In genomic region chr13:33472446-33472845, GRCh38 we compare ENCODE assay signal across 16 cellular contexts.
DNase-seq lines count a peak whose midpoint lies in the region; ATAC-seq, FAIRE-seq and TF ChIP-seq lines count a peak whose summit lies in the region.
"Had no signal": no experiment of that assay in that cellular context is flagged by ENCODE, and none has a peak within 500 bp of the region (broad histone marks: within the 10 kb centered on the region; RNA-seq: fewer than 3 reads in every experiment).

No MANE protein-coding gene starts in this region.

- dilution Hi-C loops in IMR-90 (cut with HindIII; ENCODE audit: low sequenced_read_pairs, unreplicated experiment) = no loop called here

- TF ChIP-seq EP300 in H1 (IDR thresholded peaks at IDR 0.05; ENCODE audit: borderline replicate concordance in 1 of 2, low read depth in 2 of 2, low read length in 2 of 2) = no peak

- H4K20me1 ChIP-seq in IMR-90 (ENCODE audit: insufficient read depth, low read length) = no peaks in the 10 kb centered on the region
- no peaks in the 10 kb centered on the region for H4K20me1 ChIP-seq in H1 (replicated peaks in 1 of 2; ENCODE audit: control insufficient read depth in 1 of 2, insufficient read depth in 2 of 2, low read length in 2 of 2)
- H4K20me1 ChIP-seq: BLaER1 treated with 17β-estradiol and CSF1 and Interleukin-3, amounts not matched to agents 10 nM and 100 nM had no signal

- H3K4me3 ChIP-seq in IMR-90 (ENCODE audit: insufficient read depth, low read depth, low read length) = no peak overlapping the region
- H3K4me3 ChIP-seq in SK-N-MC = no peak overlapping the region
- no peak overlapping the region for H3K4me3 ChIP-seq in H1 (ENCODE audit: extremely low read depth in 1 of 4, insufficient read depth in 2 of 4, low read depth in 3 of 4, low read length in 4 of 4)
- no peak overlapping the region for H3K4me3 ChIP-seq in H7 (ENCODE audit: insufficient read depth, low read depth, low read length)
- H3K4me3 ChIP-seq: BLaER1 treated with 17β-estradiol and CSF1 and Interleukin-3, amounts not matched to agents 10 nM and 100 nM; GM12878 had no signal

- peak overlapping the region in 1 of 2 experiments; percentile 51; a peak in 1 of 4 replicates for H4K8ac ChIP-seq in IMR-90 (ENCODE audit: low read depth in 2 of 2, low read length in 2 of 2)
- no peak overlapping the region for H4K8ac ChIP-seq in H1 (ENCODE audit: extremely low read depth, insufficient read depth, low read length)

- H2AK5ac ChIP-seq in IMR-90 (ENCODE audit: low read depth, low read length) (no peak overlapping the region), H1 (ENCODE audit: low read depth, low read length) (no peak overlapping the region)

- no peak overlapping the region for H2AK9ac ChIP-seq in IMR-90 (replicated peaks; ENCODE audit: low read depth, low read length, poor library complexity)

- H3K4me1 ChIP-seq in IMR-90 (ENCODE audit: control insufficient read depth, insufficient read depth, low read length) (no peaks in the 10 kb centered on the region), H1 (replicated peaks in 1 of 4; ENCODE audit: control insufficient read depth in 3 of 4, insufficient read depth in 4 of 4, low read length in 3 of 4) (no peaks in the 10 kb centered on the region; a peak in 1 of 7 replicates), foreskin keratinocyte (peaks cover 18% of the 10 kb centered on the region)
- H3K4me1 ChIP-seq: BLaER1 treated with 17β-estradiol and CSF1 and Interleukin-3, amounts not matched to agents 10 nM and 100 nM had no signal

- H3K36me3 Mint-ChIP-seq in natural killer cell (no peaks in the 10 kb centered on the region), chondrocyte (ENCODE audit: low read depth) (peaks cover under 1% of the 10 kb centered on the region)
- H3K36me3 Mint-ChIP-seq: CD8-positive, alpha-beta T cell had no signal

- TF ChIP-seq RAD21 in IMR-90 (IDR thresholded peaks at IDR 0.05; ENCODE audit: low read length) (no peak), H1 (IDR thresholded peaks at IDR 0.05 in 1 of 2, conservative IDR thresholded peaks at IDR 0.05 in 1 of 2; ENCODE audit: low read depth in 2 of 2, low read length in 2 of 2) (no peak)

- H3K9ac ChIP-seq in IMR-90 (ENCODE audit: low read depth, low read length) (no peak overlapping the region), SK-N-MC (ENCODE audit: insufficient read length) (no peak overlapping the region), H1 (replicated peaks in 1 of 4; ENCODE audit: extremely low read depth in 1 of 4, low read depth in 3 of 4, low read length in 3 of 4) (no peak overlapping the region)
- H3K9ac ChIP-seq: BLaER1 treated with 17β-estradiol and CSF1 and Interleukin-3, amounts not matched to agents 10 nM and 100 nM had no signal

- H3K18ac ChIP-seq in IMR-90 (ENCODE audit: low read depth, low read length) = no peak overlapping the region
- H3K18ac ChIP-seq in H1 (ENCODE audit: extremely low read depth, low read length) = no peak overlapping the region

- H3K27me3 Mint-ChIP-seq in natural killer cell (ENCODE audit: low read depth in 2 of 2) = no peaks in the 10 kb centered on the region
- H3K27me3 Mint-ChIP-seq in chondrocyte (ENCODE audit: low read depth) = no peaks in the 10 kb centered on the region

- ATAC-seq in IMR-90 (ENCODE audit: low read depth) = no peak
- peak; percentile 97 for ATAC-seq in foreskin keratinocyte
- no peak for ATAC-seq in natural killer cell
- ATAC-seq: CD8-positive, alpha-beta T cell; GM12878; HepG2 had no signal

- H3K23ac ChIP-seq in IMR-90 (ENCODE audit: low read depth, low read length) (no peak overlapping the region), H1 (ENCODE audit: insufficient read length) (no peak overlapping the region)

- H2BK20ac ChIP-seq in IMR-90 (ENCODE audit: low read depth, low read length) (no peak overlapping the region), H1 (ENCODE audit: low read length) (no peak overlapping the region)

- H3K14ac ChIP-seq in IMR-90 (replicated peaks; ENCODE audit: low read depth, low read length) = 0 out of 2 replicates have a peak overlapping the region, but pooled peaks have one; percentile 35
- no peak overlapping the region for H3K14ac ChIP-seq in H1 (ENCODE audit: insufficient read length)

- no peaks in the 10 kb centered on the region for H3K9me1 ChIP-seq in IMR-90 (ENCODE audit: insufficient read depth, low read length)

- H2BK5ac ChIP-seq in IMR-90 (ENCODE audit: low read depth, low read length, poor library complexity, severe bottlenecking) (no peak overlapping the region), H1 (ENCODE audit: low read depth, low read length) (no peak overlapping the region)

- H3K27ac Mint-ChIP-seq in natural killer cell (no peak overlapping the region), chondrocyte (ENCODE audit: unreplicated experiment) (no peak overlapping the region)
- H3K27ac Mint-ChIP-seq: B cell; CD8-positive, alpha-beta T cell had no signal

- H3K27ac ChIP-seq in IMR-90 (ENCODE audit: insufficient read depth, low read length) = no peak overlapping the region
- H3K27ac ChIP-seq in SK-N-MC = 0 out of 2 replicates have a peak overlapping the region, but pooled peaks have one; percentile 10
- no peak overlapping the region for H3K27ac ChIP-seq in H1 (ENCODE audit: low read depth, low read length)
- H3K27ac ChIP-seq in foreskin keratinocyte = no peak overlapping the region
- H3K27ac ChIP-seq: BLaER1 treated with 17β-estradiol and CSF1 and Interleukin-3, amounts not matched to agents 10 nM and 100 nM had no signal

- no CpG with 5 or more reads among the region's 3 CpGs for WGBS in IMR-90 (ENCODE audit: extremely low coverage in 2 of 2, insufficient read length in 1 of 2), 2 experiments
- 90% methylated on average over 3 of the region's 3 CpGs; no CpG with 5 or more reads in 1 of the 2 experiments for WGBS in H1 (ENCODE audit: extremely low coverage in 1 of 2, insufficient coverage in 1 of 2, insufficient read length in 1 of 2, insufficient replicate concordance in 2 of 2, low coverage in 1 of 2, low lambda C conversion rate in 2 of 2, missing lambda C conversion rate in 1 of 2), 2 experiments

- H3K9me3 ChIP-seq in IMR-90 (ENCODE audit: control insufficient read depth, insufficient read depth, low read length) = peaks cover 4% of the 10 kb centered on the region; the same call in 1 of the 2 replicates
- H3K9me3 ChIP-seq in SK-N-MC (ENCODE audit: low read depth, low read length) = no peaks in the 10 kb centered on the region
- H3K9me3 ChIP-seq in H1 (ENCODE audit: insufficient read depth in 2 of 2, low read depth in 1 of 2, low read length in 1 of 2) = peaks cover 0 to 5% of the 10 kb centered on the region in 2 experiments; a peak in 2 of 4 replicates

- no peaks in the 10 kb centered on the region for H3K23me2 ChIP-seq in H1 (ENCODE audit: low read depth, low read length)

- H4K91ac ChIP-seq in IMR-90 (ENCODE audit: insufficient read depth, low read depth, low read length) (no peak overlapping the region; the same call in 1 of the 2 replicates), H1 (replicated peaks; ENCODE audit: insufficient read length, low read length) (no peak overlapping the region)

- no peak overlapping the region; the same call in 2 of the 3 replicates for H2BK15ac ChIP-seq in IMR-90 (ENCODE audit: low read depth, low read length)
- H2BK15ac ChIP-seq in H1 (ENCODE audit: low read length) = no peak overlapping the region

- intact Hi-C loops in IMR-90 (cut with micrococcal nuclease) = no loop called here
- intact Hi-C loops in natural killer cell (cut with micrococcal nuclease) = no loop called here

- H3K56ac ChIP-seq in IMR-90 (ENCODE audit: extremely low read depth, insufficient read depth, low read length) (no peak overlapping the region), H1 (replicated peaks; ENCODE audit: insufficient read length, low read depth, low read length) (no peak overlapping the region)

- DNase-seq in IMR-90 = no peak
- no peak for DNase-seq in SK-N-MC (ENCODE audit: low read depth, low spot score)
- DNase-seq in H1 (ENCODE audit: low read depth in 1 of 2, low spot score in 2 of 2) = no peak
- peak; percentile 94 to 99 for DNase-seq in foreskin keratinocyte
- no peak for DNase-seq in natural killer cell
- no peak for DNase-seq in chondrocyte (ENCODE audit: low spot score)
- DNase-seq in H7 = no peak
- DNase-seq: Calu3; CD8-positive, alpha-beta T cell; DMS79 treated with DMSO at 0.1 percent for 48 hours; H9 had no signal

- no peak overlapping the region for H3K4me2 ChIP-seq in IMR-90 (ENCODE audit: low read depth, low read length)
- H3K4me2 ChIP-seq in H1 (ENCODE audit: insufficient read depth in 1 of 2, low read depth in 2 of 2, low read length in 2 of 2) = no peak overlapping the region
- H3K4me2 ChIP-seq: BLaER1 treated with 17β-estradiol and CSF1 and Interleukin-3, amounts not matched to agents 10 nM and 100 nM had no signal

- H3K4me1 Mint-ChIP-seq in natural killer cell (no peaks in the 10 kb centered on the region), chondrocyte (ENCODE audit: low read depth) (no peaks in the 10 kb centered on the region)
- H3K4me1 Mint-ChIP-seq: B cell had no signal

- no peaks in the 10 kb centered on the region for H3K79me2 ChIP-seq in H1 (ENCODE audit: control insufficient read depth in 1 of 2, insufficient read depth in 2 of 2, low read length in 2 of 2)

- CTCF ChIA-PET in IMR-90 (lab: Yijun Ruan, JAX) (no interaction called here), H1 (lab: Charles Lee; ENCODE audit: partially characterized antibody) (no interaction called here)

- H3K9me3 Mint-ChIP-seq in natural killer cell (peaks cover 0 to 3% of the 10 kb centered on the region in 2 donors), chondrocyte (ENCODE audit: low read depth) (peaks cover 11% of the 10 kb centered on the region)

- no peaks in the 10 kb centered on the region for H3K36me3 ChIP-seq in IMR-90 (ENCODE audit: control insufficient read depth, insufficient read depth, low read length)
- no peaks in the 10 kb centered on the region for H3K36me3 ChIP-seq in SK-N-MC (ENCODE audit: insufficient read depth, low read length)
- no peaks in the 10 kb centered on the region for H3K36me3 ChIP-seq in H1 (ENCODE audit: control insufficient read depth in 2 of 4, insufficient read depth in 4 of 4, low read length in 3 of 4)
- no peaks in the 10 kb centered on the region for H3K36me3 ChIP-seq in H7 (replicated peaks; ENCODE audit: control insufficient read depth, insufficient read depth, low read length)

- H2AFZ ChIP-seq in IMR-90 (replicated peaks; ENCODE audit: low read length, poor library complexity) (peak overlapping the region; percentile 47), H1 (ENCODE audit: low read length) (peak overlapping the region; percentile 72)

- FAIRE-seq in H1 (lab: Jason Lieb, UNC) = no peak
- FAIRE-seq: GM12878, GM19239, HepG2 had no signal

- TF ChIP-seq POLR2A in IMR-90 (IDR thresholded peaks at IDR 0.05; ENCODE audit: low read depth, low read length) (no peak), H1 (IDR thresholded peaks at IDR 0.05; ENCODE audit: control extremely low read depth in 1 of 2, low read depth in 2 of 2, low read length in 2 of 2) (no peak)

- no peak for TF ChIP-seq CTCF in IMR-90 (conservative IDR thresholded peaks at IDR 0.05; ENCODE audit: low read depth, low read length)
- TF ChIP-seq CTCF in H1 (IDR thresholded peaks at IDR 0.05; ENCODE audit: control extremely low read depth in 1 of 3, insufficient read depth in 1 of 3, low read depth in 1 of 3, low read length in 3 of 3) = no peak
- TF ChIP-seq CTCF in foreskin keratinocyte (conservative IDR thresholded peaks at IDR 0.05) = no peak
- TF ChIP-seq CTCF in natural killer cell (IDR thresholded peaks at IDR 0.05) = no peak
- no peak for TF ChIP-seq CTCF in chondrocyte (IDR thresholded peaks at IDR 0.05)

- in situ Hi-C loops in IMR-90 (cut with MboI; ENCODE audit: low sequenced_read_pairs) = no loop called here

- H3K4ac ChIP-seq in IMR-90 (ENCODE audit: low read depth, low read length) (no peak overlapping the region), H1 (replicated peaks; ENCODE audit: insufficient read length, low read depth, low read length) (no peak overlapping the region)

- BruUV-seq in IMR-90 (replicated peaks; lab: Mats Ljungman, UMichigan) = no TSS peak

- no peak overlapping the region for H4K5ac ChIP-seq in IMR-90 (ENCODE audit: low read depth, low read length)
- no peak overlapping the region for H4K5ac ChIP-seq in H1 (ENCODE audit: insufficient read length, low read depth, low read length)

- H3K27me3 ChIP-seq in IMR-90 (ENCODE audit: control insufficient read depth, insufficient read depth, low read length) (no peaks in the 10 kb centered on the region), H1 (replicated peaks in 1 of 4; ENCODE audit: control insufficient read depth in 3 of 4, extremely low read depth in 1 of 4, insufficient read depth in 3 of 4, low read length in 3 of 4) (no peaks in the 10 kb centered on the region), foreskin keratinocyte (no peaks in the 10 kb centered on the region), H7 (ENCODE audit: control insufficient read depth, insufficient read depth, low read length) (no peaks in the 10 kb centered on the region)
- H3K27me3 ChIP-seq: BLaER1 treated with 17β-estradiol and CSF1 and Interleukin-3, amounts not matched to agents 10 nM and 100 nM had no signal

- peak overlapping the region; percentile 39; the same call in 1 of the 2 replicates for H2BK120ac ChIP-seq in IMR-90 (ENCODE audit: low read depth, low read length)
- no peak overlapping the region for H2BK120ac ChIP-seq in H1 (replicated peaks; ENCODE audit: low read depth, low read length)

- H2BK12ac ChIP-seq in H1 (ENCODE audit: low read depth, low read length) = no peak overlapping the region

- H3K79me1 ChIP-seq in IMR-90 (ENCODE audit: low read depth in 1 of 2, low read length in 2 of 2) (no peaks in the 10 kb centered on the region), H1 (ENCODE audit: low read depth, low read length) (no peaks in the 10 kb centered on the region)

- POLR2A ChIA-PET in IMR-90 (lab: Charles Lee; ENCODE audit: unreplicated experiment) (no interaction called here), H1 (lab: Charles Lee; ENCODE audit: partially characterized antibody) (no interaction called here)

- H3K4me3 Mint-ChIP-seq in natural killer cell (no peak overlapping the region), chondrocyte (ENCODE audit: unreplicated experiment) (no peak overlapping the region)
- H3K4me3 Mint-ChIP-seq: B cell; CD8-positive, alpha-beta T cell; H9 had no signal

Comparison
In these comparisons a context has a peak if more than half of its experiments do, and no peak if none do; other contexts are left out.
1. DNase-seq: peak in foreskin keratinocyte (2 of 2); none in IMR-90 (single experiment), SK-N-MC (single experiment), H1 (0 of 2), natural killer cell (single experiment), chondrocyte (single experiment) and H7 (single experiment).